In the genomic region with DNA sequence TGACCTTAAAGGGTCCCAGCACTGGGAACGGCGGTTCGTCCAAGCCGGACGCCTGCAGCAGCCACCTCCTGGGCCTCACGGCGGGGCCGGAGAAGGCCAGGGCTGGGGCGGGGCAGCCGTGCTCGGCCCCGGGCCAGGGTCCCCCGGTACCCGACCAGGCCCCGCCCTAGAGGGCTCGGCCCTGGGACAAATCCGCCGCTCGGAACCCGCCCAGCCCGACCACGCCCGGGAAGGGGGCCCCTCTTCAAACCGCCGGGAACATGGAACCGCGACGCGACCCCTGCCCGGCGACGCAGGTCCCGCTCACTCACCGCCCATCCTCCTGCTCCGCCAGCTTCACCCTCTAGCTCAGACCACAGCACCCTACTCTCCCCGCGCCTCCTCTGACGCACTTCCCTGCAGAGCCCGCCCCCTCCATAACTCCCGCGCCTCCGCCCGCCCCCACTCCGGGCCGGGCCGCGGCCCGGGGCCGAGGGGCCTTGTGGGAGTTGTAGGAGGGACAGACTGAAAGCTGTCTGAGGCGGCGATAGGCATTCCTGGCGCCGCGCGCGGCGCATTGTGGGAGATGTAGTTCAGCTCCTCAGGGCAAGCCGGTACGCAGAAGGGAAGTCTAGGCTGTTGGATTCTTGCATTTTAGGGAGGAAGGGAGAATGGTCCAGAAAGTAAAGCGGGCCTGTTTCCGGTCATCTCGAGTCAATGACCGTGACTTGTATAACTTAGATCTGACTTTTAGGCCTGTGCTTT, we compare ENCODE assay signal across 1 cellular context.
A peak's percentile ranks its signal among the peaks of the same experiment; 100 is the strongest.
TF ChIP-seq lines count a peak whose summit lies in the region.

A gene (minus strand): TSS at position 365 of the 744 bp plus-strand sequence. CDS start 1,478 bp downstream, outside the sequence.

TF ChIP-seq in HepG2, 621 proteins besides CTCF, POLR2A, EP300 and RAD21 (continued from another document and continues in another):
- TF ChIP-seq, protein P1, sequence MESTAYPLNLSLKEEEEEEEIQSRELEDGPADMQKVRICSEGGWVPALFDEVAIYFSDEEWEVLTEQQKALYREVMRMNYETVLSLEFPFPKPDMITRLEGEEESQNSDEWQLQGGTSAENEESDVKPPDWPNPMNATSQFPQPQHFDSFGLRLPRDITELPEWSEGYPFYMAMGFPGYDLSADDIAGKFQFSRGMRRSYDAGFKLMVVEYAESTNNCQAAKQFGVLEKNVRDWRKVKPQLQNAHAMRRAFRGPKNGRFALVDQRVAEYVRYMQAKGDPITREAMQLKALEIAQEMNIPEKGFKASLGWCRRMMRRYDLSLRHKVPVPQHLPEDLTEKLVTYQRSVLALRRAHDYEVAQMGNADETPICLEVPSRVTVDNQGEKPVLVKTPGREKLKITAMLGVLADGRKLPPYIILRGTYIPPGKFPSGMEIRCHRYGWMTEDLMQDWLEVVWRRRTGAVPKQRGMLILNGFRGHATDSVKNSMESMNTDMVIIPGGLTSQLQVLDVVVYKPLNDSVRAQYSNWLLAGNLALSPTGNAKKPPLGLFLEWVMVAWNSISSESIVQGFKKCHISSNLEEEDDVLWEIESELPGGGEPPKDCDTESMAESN (CRISPR knock-in tag; conservative IDR thresholded peaks at IDR 0.05), result no peak
- peak; percentile 65; the same call in 1 of the 2 replicates for TF ChIP-seq PHF20 (CRISPR knock-in tag; IDR thresholded peaks at IDR 0.05)
- no peak for TF ChIP-seq HNRNPL (IDR thresholded peaks at IDR 0.05; ENCODE audit: low read depth, low read length)
- TF ChIP-seq ZNF34 (CRISPR knock-in tag; IDR thresholded peaks at IDR 0.05; ENCODE audit: borderline replicate concordance), result no peak
- TF ChIP-seq, protein P2, sequence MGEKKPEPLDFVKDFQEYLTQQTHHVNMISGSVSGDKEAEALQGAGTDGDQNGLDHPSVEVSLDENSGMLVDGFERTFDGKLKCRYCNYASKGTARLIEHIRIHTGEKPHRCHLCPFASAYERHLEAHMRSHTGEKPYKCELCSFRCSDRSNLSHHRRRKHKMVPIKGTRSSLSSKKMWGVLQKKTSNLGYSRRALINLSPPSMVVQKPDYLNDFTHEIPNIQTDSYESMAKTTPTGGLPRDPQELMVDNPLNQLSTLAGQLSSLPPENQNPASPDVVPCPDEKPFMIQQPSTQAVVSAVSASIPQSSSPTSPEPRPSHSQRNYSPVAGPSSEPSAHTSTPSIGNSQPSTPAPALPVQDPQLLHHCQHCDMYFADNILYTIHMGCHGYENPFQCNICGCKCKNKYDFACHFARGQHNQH (CRISPR knock-in tag; IDR thresholded peaks at IDR 0.05), result peak; percentile 64
- no peak for TF ChIP-seq NCOA5 (CRISPR knock-in tag; IDR thresholded peaks at IDR 0.05)
- TF ChIP-seq, protein P3, sequence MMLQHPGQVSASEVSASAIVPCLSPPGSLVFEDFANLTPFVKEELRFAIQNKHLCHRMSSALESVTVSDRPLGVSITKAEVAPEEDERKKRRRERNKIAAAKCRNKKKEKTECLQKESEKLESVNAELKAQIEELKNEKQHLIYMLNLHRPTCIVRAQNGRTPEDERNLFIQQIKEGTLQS (CRISPR knock-in tag; IDR thresholded peaks at IDR 0.05), result 0 out of 2 replicates have a peak, but pooled peaks have one; percentile 24
- TF ChIP-seq ZNF282 (IDR thresholded peaks at IDR 0.05; ENCODE audit: partially characterized antibody), result no peak
- TF ChIP-seq ZFYVE20 (CRISPR knock-in tag; IDR thresholded peaks at IDR 0.05; ENCODE audit: borderline replicate concordance, low read depth), result no peak
- peak; percentile 28; the same call in 1 of the 2 replicates for TF ChIP-seq MXD4 (CRISPR knock-in tag; IDR thresholded peaks at IDR 0.05)
- TF ChIP-seq, protein P4, sequence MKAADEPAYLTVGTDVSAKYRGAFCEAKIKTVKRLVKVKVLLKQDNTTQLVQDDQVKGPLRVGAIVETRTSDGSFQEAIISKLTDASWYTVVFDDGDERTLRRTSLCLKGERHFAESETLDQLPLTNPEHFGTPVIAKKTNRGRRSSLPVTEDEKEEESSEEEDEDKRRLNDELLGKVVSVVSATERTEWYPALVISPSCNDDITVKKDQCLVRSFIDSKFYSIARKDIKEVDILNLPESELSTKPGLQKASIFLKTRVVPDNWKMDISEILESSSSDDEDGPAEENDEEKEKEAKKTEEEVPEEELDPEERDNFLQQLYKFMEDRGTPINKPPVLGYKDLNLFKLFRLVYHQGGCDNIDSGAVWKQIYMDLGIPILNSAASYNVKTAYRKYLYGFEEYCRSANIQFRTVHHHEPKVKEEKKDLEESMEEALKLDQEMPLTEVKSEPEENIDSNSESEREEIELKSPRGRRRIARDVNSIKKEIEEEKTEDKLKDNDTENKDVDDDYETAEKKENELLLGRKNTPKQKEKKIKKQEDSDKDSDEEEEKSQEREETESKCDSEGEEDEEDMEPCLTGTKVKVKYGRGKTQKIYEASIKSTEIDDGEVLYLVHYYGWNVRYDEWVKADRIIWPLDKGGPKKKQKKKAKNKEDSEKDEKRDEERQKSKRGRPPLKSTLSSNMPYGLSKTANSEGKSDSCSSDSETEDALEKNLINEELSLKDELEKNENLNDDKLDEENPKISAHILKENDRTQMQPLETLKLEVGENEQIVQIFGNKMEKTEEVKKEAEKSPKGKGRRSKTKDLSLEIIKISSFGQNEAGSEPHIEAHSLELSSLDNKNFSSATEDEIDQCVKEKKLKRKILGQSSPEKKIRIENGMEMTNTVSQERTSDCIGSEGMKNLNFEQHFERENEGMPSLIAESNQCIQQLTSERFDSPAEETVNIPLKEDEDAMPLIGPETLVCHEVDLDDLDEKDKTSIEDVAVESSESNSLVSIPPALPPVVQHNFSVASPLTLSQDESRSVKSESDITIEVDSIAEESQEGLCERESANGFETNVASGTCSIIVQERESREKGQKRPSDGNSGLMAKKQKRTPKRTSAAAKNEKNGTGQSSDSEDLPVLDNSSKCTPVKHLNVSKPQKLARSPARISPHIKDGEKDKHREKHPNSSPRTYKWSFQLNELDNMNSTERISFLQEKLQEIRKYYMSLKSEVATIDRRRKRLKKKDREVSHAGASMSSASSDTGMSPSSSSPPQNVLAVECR (CRISPR knock-in tag; IDR thresholded peaks at IDR 0.05; ENCODE audit: borderline replicate concordance), result peak; percentile 64; the same call in 1 of the 2 replicates
- 0 out of 2 replicates have a peak, but pooled peaks have one; percentile 22 for TF ChIP-seq SMAD3 (CRISPR knock-in tag; IDR thresholded peaks at IDR 0.05)
- peak; percentile 69 for TF ChIP-seq HNRNPLL (IDR thresholded peaks at IDR 0.05; ENCODE audit: low read depth, low read length, poor library complexity, severe bottlenecking)
- TF ChIP-seq, protein P5, sequence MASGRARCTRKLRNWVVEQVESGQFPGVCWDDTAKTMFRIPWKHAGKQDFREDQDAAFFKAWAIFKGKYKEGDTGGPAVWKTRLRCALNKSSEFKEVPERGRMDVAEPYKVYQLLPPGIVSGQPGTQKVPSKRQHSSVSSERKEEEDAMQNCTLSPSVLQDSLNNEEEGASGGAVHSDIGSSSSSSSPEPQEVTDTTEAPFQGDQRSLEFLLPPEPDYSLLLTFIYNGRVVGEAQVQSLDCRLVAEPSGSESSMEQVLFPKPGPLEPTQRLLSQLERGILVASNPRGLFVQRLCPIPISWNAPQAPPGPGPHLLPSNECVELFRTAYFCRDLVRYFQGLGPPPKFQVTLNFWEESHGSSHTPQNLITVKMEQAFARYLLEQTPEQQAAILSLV (CRISPR knock-in tag; IDR thresholded peaks at IDR 0.05; ENCODE audit: borderline replicate concordance), result peak; percentile 84; the same call in 1 of the 2 replicates
- TF ChIP-seq ZNF567 (CRISPR knock-in tag; IDR thresholded peaks at IDR 0.05; ENCODE audit: borderline replicate concordance), result no peak
- TF ChIP-seq ZNF766 (CRISPR knock-in tag; IDR thresholded peaks at IDR 0.05; ENCODE audit: borderline replicate concordance), result no peak
- TF ChIP-seq MLLT10 (CRISPR knock-in tag; IDR thresholded peaks at IDR 0.05), result no peak
- TF ChIP-seq, protein P6, sequence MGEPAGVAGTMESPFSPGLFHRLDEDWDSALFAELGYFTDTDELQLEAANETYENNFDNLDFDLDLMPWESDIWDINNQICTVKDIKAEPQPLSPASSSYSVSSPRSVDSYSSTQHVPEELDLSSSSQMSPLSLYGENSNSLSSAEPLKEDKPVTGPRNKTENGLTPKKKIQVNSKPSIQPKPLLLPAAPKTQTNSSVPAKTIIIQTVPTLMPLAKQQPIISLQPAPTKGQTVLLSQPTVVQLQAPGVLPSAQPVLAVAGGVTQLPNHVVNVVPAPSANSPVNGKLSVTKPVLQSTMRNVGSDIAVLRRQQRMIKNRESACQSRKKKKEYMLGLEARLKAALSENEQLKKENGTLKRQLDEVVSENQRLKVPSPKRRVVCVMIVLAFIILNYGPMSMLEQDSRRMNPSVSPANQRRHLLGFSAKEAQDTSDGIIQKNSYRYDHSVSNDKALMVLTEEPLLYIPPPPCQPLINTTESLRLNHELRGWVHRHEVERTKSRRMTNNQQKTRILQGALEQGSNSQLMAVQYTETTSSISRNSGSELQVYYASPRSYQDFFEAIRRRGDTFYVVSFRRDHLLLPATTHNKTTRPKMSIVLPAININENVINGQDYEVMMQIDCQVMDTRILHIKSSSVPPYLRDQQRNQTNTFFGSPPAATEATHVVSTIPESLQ (CRISPR knock-in tag; conservative IDR thresholded peaks at IDR 0.05), result no peak
- TF ChIP-seq SALL2 (CRISPR knock-in tag; IDR thresholded peaks at IDR 0.05), result no peak
- no peak for TF ChIP-seq NR1H2 (CRISPR knock-in tag; IDR thresholded peaks at IDR 0.05; ENCODE audit: borderline replicate concordance, low read depth)
- no peak; the same call in 1 of the 2 replicates for TF ChIP-seq SP140L (CRISPR knock-in tag; IDR thresholded peaks at IDR 0.05; ENCODE audit: borderline replicate concordance)
- TF ChIP-seq FOXA3 (CRISPR knock-in tag; IDR thresholded peaks at IDR 0.05), result peak; percentile 37; the same call in 1 of the 2 replicates
- no peak for TF ChIP-seq ZNF703 (CRISPR knock-in tag; IDR thresholded peaks at IDR 0.05; ENCODE audit: borderline replicate concordance)
- 0 out of 2 replicates have a peak, but pooled peaks have one; percentile 59 for TF ChIP-seq ZNF891 (CRISPR knock-in tag; IDR thresholded peaks at IDR 0.05)
- TF ChIP-seq PRMT3 (CRISPR knock-in tag; IDR thresholded peaks at IDR 0.05; ENCODE audit: borderline replicate concordance, low read depth), result no peak
- TF ChIP-seq, protein P7, sequence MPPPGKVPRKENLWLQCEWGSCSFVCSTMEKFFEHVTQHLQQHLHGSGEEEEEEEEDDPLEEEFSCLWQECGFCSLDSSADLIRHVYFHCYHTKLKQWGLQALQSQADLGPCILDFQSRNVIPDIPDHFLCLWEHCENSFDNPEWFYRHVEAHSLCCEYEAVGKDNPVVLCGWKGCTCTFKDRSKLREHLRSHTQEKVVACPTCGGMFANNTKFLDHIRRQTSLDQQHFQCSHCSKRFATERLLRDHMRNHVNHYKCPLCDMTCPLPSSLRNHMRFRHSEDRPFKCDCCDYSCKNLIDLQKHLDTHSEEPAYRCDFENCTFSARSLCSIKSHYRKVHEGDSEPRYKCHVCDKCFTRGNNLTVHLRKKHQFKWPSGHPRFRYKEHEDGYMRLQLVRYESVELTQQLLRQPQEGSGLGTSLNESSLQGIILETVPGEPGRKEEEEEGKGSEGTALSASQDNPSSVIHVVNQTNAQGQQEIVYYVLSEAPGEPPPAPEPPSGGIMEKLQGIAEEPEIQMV (CRISPR knock-in tag; IDR thresholded peaks at IDR 0.05; ENCODE audit: low read depth), result no peak
- no peak; the same call in 1 of the 2 replicates for TF ChIP-seq ARHGAP35 (CRISPR knock-in tag; IDR thresholded peaks at IDR 0.05; ENCODE audit: borderline replicate concordance)
- TF ChIP-seq ZNF713 (CRISPR knock-in tag; IDR thresholded peaks at IDR 0.05), result no peak
- TF ChIP-seq, protein P8, sequence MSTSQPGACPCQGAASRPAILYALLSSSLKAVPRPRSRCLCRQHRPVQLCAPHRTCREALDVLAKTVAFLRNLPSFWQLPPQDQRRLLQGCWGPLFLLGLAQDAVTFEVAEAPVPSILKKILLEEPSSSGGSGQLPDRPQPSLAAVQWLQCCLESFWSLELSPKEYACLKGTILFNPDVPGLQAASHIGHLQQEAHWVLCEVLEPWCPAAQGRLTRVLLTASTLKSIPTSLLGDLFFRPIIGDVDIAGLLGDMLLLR (CRISPR knock-in tag; IDR thresholded peaks at IDR 0.05), result no peak
- peak; percentile 52; the same call in 1 of the 2 replicates for TF ChIP-seq ZNF816 (CRISPR knock-in tag; IDR thresholded peaks at IDR 0.05; ENCODE audit: borderline replicate concordance)
- no peak for TF ChIP-seq REPIN1 (CRISPR knock-in tag; IDR thresholded peaks at IDR 0.05; ENCODE audit: borderline replicate concordance, low read depth)
- TF ChIP-seq FOXM1 (CRISPR knock-in tag; IDR thresholded peaks at IDR 0.05), result no peak
- TF ChIP-seq, protein P9, sequence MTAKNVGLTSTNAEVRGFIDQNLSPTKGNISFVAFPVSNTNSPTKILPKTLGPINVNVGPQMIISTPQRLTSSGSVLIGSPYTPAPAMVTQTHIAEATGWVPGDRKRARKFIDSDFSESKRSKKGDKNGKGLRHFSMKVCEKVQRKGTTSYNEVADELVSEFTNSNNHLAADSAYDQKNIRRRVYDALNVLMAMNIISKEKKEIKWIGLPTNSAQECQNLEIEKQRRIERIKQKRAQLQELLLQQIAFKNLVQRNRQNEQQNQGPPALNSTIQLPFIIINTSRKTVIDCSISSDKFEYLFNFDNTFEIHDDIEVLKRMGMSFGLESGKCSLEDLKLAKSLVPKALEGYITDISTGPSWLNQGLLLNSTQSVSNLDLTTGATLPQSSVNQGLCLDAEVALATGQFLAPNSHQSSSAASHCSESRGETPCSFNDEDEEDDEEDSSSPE (CRISPR knock-in tag; IDR thresholded peaks at IDR 0.05), result peak; percentile 84
- no peak for TF ChIP-seq ELF4 (CRISPR knock-in tag; IDR thresholded peaks at IDR 0.05; ENCODE audit: borderline replicate concordance)
- TF ChIP-seq, protein P10, sequence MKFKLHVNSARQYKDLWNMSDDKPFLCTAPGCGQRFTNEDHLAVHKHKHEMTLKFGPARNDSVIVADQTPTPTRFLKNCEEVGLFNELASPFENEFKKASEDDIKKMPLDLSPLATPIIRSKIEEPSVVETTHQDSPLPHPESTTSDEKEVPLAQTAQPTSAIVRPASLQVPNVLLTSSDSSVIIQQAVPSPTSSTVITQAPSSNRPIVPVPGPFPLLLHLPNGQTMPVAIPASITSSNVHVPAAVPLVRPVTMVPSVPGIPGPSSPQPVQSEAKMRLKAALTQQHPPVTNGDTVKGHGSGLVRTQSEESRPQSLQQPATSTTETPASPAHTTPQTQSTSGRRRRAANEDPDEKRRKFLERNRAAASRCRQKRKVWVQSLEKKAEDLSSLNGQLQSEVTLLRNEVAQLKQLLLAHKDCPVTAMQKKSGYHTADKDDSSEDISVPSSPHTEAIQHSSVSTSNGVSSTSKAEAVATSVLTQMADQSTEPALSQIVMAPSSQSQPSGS (CRISPR knock-in tag; IDR thresholded peaks at IDR 0.05), result no peak; the same call in 1 of the 2 replicates
- TF ChIP-seq POLR2AphosphoS2 (IDR thresholded peaks at IDR 0.05; ENCODE audit: low read depth, low read length), result no peak
- TF ChIP-seq ZFP41 (CRISPR knock-in tag; IDR thresholded peaks at IDR 0.05; ENCODE audit: borderline replicate concordance), result no peak
